Comparison of ENCODE assay signal across 29 cellular contexts in the genomic region with DNA sequence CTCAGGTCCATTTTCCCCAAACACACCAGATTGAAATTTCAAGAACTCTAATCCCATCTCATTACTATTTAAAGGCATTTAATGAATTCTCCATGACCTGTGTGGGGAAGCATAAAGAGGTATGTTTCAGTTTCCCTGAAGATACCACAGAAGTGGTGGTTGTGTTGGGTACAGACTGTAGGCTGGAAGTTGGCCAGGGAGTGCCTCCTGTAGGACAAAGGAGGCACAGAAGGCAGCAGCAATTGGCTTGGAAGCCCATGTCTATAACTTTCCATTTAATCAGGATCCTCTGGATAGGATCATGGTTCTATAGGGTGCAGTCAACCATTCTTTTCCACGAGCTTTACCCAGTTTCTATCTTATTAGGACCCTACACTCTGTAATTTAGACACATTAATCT. TPM values are rescaled to one million over a fixed set of nuclear protein-coding genes. Genes with fewer than 3 reads are reported as not detected.
A peak's percentile ranks its signal among the peaks of the same experiment; 100 is the strongest.
DNase-seq lines count a peak whose midpoint lies in the region; ATAC-seq and TF ChIP-seq lines count a peak whose summit lies in the region.
"Had no signal": no experiment of that assay in that cellular context is flagged by ENCODE, and none has a peak within 500 bp of the region (broad histone marks: within the 10 kb centered on the region; RNA-seq: fewer than 3 reads in every experiment).

No MANE protein-coding gene starts in this region.

- H4K8ac ChIP-seq in H9 (replicated peaks; ENCODE audit: insufficient read length, low read depth, low read length) = no peak overlapping the region

- no peak overlapping the region for H3K4ac ChIP-seq in H9 (ENCODE audit: low read depth, low read length)

- no peak overlapping the region for H2AK5ac ChIP-seq in H9 (ENCODE audit: insufficient read length, low read length)

- DNase-seq in DND-41 (no peak), H9 (peak; percentile 35), Panc1 (ENCODE audit: low read depth, low spot score) (no peak), iPS DF 19.7 (ENCODE audit: low read depth, low spot score) (peak; percentile 9), breast epithelium (ENCODE audit: low spot score in 2 of 2) (no peak), NOMO-1 treated with DMSO at 0.1 percent for 48 hours (lab: John Stamatoyannopoulos, UW; ENCODE audit: unreplicated experiment) (no peak), putamen (ENCODE audit: low spot score) (no peak)
- DNase-seq: activated CD4-positive, alpha-beta T cell treated with anti-CD3 and anti-CD28 coated beads for 1 hour; activated CD8-positive, alpha-beta memory T cell treated with anti-CD3 and anti-CD28 coated beads for 24 hours; activated T-cell treated with anti-CD3 and anti-CD28 coated beads, Interleukin-2, amount 50 U/mL, for 24 hours; CD4-positive, CD25-positive, alpha-beta regulatory T cell; DMS153; effector CD8-positive, alpha-beta T cell; gastrocnemius medialis; GF-D8; kidney glomerular epithelial cell; NCI-H1105; NCI-H2029; NCI-H2227 treated with DMSO at 0.1 percent for 48 hours; NCI-H774; SJCRH30; transverse colon had no signal

- no peaks in the 10 kb centered on the region for H3K9me3 Mint-ChIP-seq in H9
- H3K9me3 Mint-ChIP-seq: activated T-cell treated with anti-CD3 and anti-CD28 coated beads, Interleukin-2, amount 50 U/mL, for 24 hours; brain; CD4-positive, CD25-positive, alpha-beta regulatory T cell; T-helper 1 cell treated with Interleukin-12 subunit alpha and Interleukin-12 subunit beta and Interleukin-4 antibody, amounts not matched to agents 30 μg/mL and 1 μg/mL, for 36 hours had no signal

- no peaks in the 10 kb centered on the region for H3K27me3 Mint-ChIP-seq in H9 (ENCODE audit: low read depth)
- H3K27me3 Mint-ChIP-seq: progenitor cell of endocrine pancreas had no signal

- H3K23me2 ChIP-seq in H9 (ENCODE audit: insufficient read length, low read depth, low read length, poor library complexity, severe bottlenecking) = no peaks in the 10 kb centered on the region

- no peaks in the 10 kb centered on the region for H3K27me3 ChIP-seq in DND-41 (ENCODE audit: insufficient read depth, low read length, poor library complexity)
- H3K27me3 ChIP-seq in H9 (ENCODE audit: insufficient read depth, low read length) = no peaks in the 10 kb centered on the region
- H3K27me3 ChIP-seq in Panc1 (ENCODE audit: control insufficient read depth, insufficient read depth, low read length) = no peaks in the 10 kb centered on the region; the same call in 1 of the 2 replicates
- H3K27me3 ChIP-seq in breast epithelium = no peaks in the 10 kb centered on the region
- H3K27me3 ChIP-seq: adrenal gland, esophagus muscularis mucosa, gastrocnemius medialis, SJCRH30, transverse colon had no signal

- no peak overlapping the region; a peak in 1 of 7 replicates for H3K27ac Mint-ChIP-seq in H9
- H3K27ac Mint-ChIP-seq: activated T-cell treated with anti-CD3 and anti-CD28 coated beads, Interleukin-2, amount 50 U/mL, for 24 hours; brain; CD4-positive, CD25-positive, alpha-beta regulatory T cell; progenitor cell of endocrine pancreas; T-helper 1 cell treated with Interleukin-12 subunit alpha and Interleukin-12 subunit beta and Interleukin-4 antibody, amounts not matched to agents 30 μg/mL and 1 μg/mL, for 36 hours had no signal

- no peak overlapping the region for H3K14ac ChIP-seq in H9 (ENCODE audit: insufficient read depth, low read length)

- H3K27ac ChIP-seq in DND-41 (ENCODE audit: low read length) (no peak overlapping the region), H9 (ENCODE audit: insufficient read length, low read depth, low read length) (no peak overlapping the region), Panc1 (ENCODE audit: low read length) (no peak overlapping the region), breast epithelium (no peak overlapping the region)
- H3K27ac ChIP-seq: adrenal gland, esophagus muscularis mucosa, gastrocnemius medialis, neutrophil, SJCRH30, transverse colon had no signal

- H3K79me2 ChIP-seq in DND-41 (ENCODE audit: insufficient read depth, low read length) = no peaks in the 10 kb centered on the region
- no peaks in the 10 kb centered on the region for H3K79me2 ChIP-seq in H9 (ENCODE audit: insufficient read depth, low read length)

- H3K79me1 ChIP-seq in H9 (ENCODE audit: insufficient read depth, low read depth, low read length, poor library complexity, severe bottlenecking) = no peaks in the 10 kb centered on the region

- H3K23ac ChIP-seq in H9 (ENCODE audit: insufficient read length, low read depth, low read length) = no peak overlapping the region

- H3K56ac ChIP-seq in H9 (ENCODE audit: insufficient read length, low read depth, low read length) = no peak overlapping the region

- H2BK15ac ChIP-seq in H9 (ENCODE audit: low read depth, low read length) = no peak overlapping the region

- H2BK20ac ChIP-seq in H9 (ENCODE audit: low read depth, low read length, poor library complexity, severe bottlenecking) = no peak overlapping the region

- no peak overlapping the region for H3K4me3 Mint-ChIP-seq in H9
- H3K4me3 Mint-ChIP-seq: activated T-cell treated with anti-CD3 and anti-CD28 coated beads, Interleukin-2, amount 50 U/mL, for 24 hours; brain; CD4-positive, CD25-positive, alpha-beta regulatory T cell; T-helper 1 cell treated with Interleukin-12 subunit alpha and Interleukin-12 subunit beta and Interleukin-4 antibody, amounts not matched to agents 30 μg/mL and 1 μg/mL, for 36 hours had no signal

- H3K9me3 ChIP-seq in DND-41 (ENCODE audit: insufficient read depth, low read length, severe bottlenecking) (no peaks in the 10 kb centered on the region), H9 (ENCODE audit: control insufficient read depth, low read depth, low read length) (no peaks in the 10 kb centered on the region), Panc1 (ENCODE audit: control insufficient read depth, insufficient read depth, low read depth, low read length) (no peaks in the 10 kb centered on the region), breast epithelium (no peaks in the 10 kb centered on the region)
- H3K9me3 ChIP-seq: adrenal gland, esophagus muscularis mucosa, gastrocnemius medialis, neutrophil, transverse colon had no signal

- peaks cover 4 to 6% of the 10 kb centered on the region in 2 experiments; a peak in 1 of 4 replicates for H3K4me1 Mint-ChIP-seq in H9
- H3K4me1 Mint-ChIP-seq: brain; CD4-positive, CD25-positive, alpha-beta regulatory T cell had no signal

- TF ChIP-seq CTCF in DND-41 (IDR thresholded peaks at IDR 0.05; ENCODE audit: borderline replicate concordance, extremely low read depth, low read length, poor library complexity, severe bottlenecking) = peak; percentile 8
- TF ChIP-seq CTCF in H9 (conservative IDR thresholded peaks at IDR 0.05) = peak; percentile 59; the same call in 2 of the 3 replicates
- TF ChIP-seq CTCF in Panc1 (IDR thresholded peaks at IDR 0.05) = peak; percentile 10; the same call in 1 of the 2 replicates
- TF ChIP-seq CTCF in breast epithelium (IDR thresholded peaks at IDR 0.05) = no peak

- H2BK120ac ChIP-seq in H9 (ENCODE audit: low read depth, low read length, poor library complexity, severe bottlenecking) = no peak overlapping the region

- no peaks in the 10 kb centered on the region for H3K36me3 ChIP-seq in DND-41 (ENCODE audit: insufficient read depth, low read length)
- H3K36me3 ChIP-seq in Panc1 (ENCODE audit: control insufficient read depth, insufficient read depth, low read length) = no peaks in the 10 kb centered on the region
- no peaks in the 10 kb centered on the region for H3K36me3 ChIP-seq in breast epithelium
- H3K36me3 ChIP-seq: adrenal gland, esophagus muscularis mucosa, gastrocnemius medialis, neutrophil, SJCRH30, transverse colon had no signal

- CTCF ChIA-PET in Panc1 (lab: Charles Lee) = no interaction called here

- intact Hi-C loops in Panc1 (cut with micrococcal nuclease; ENCODE audit: unreplicated experiment) = no loop called here
- intact Hi-C loops in breast epithelium (cut with DNase I; ENCODE audit: low total_unique reads) = no loop called here

- H3K4me1 ChIP-seq in DND-41 (ENCODE audit: insufficient read depth, low read length) (no peaks in the 10 kb centered on the region), H9 (ENCODE audit: insufficient read depth, low read length) (no peaks in the 10 kb centered on the region), Panc1 (ENCODE audit: control insufficient read depth, insufficient read depth, low read length) (no peaks in the 10 kb centered on the region), breast epithelium (no peaks in the 10 kb centered on the region)
- H3K4me1 ChIP-seq: adrenal gland, esophagus muscularis mucosa, gastrocnemius medialis, SJCRH30, transverse colon had no signal

- H4K91ac ChIP-seq in H9 (ENCODE audit: insufficient read length, low read depth, low read length) = no peak overlapping the region

- POLR2A ChIA-PET in Panc1 (lab: Charles Lee) = no interaction called here

- H3K9ac ChIP-seq in DND-41 (ENCODE audit: low read depth, low read length) (no peak overlapping the region), H9 (ENCODE audit: extremely low read depth, insufficient read length, low read length) (no peak overlapping the region)

- H2AFZ ChIP-seq in DND-41 (ENCODE audit: low read depth, low read length) (no peak overlapping the region), H9 (ENCODE audit: low read length) (no peak overlapping the region)

- no peak overlapping the region for H2BK12ac ChIP-seq in H9 (ENCODE audit: insufficient read length, low read depth, low read length)

- ATAC-seq in DND-41 (ENCODE audit: insufficient read depth, low read depth) (no peak), Panc1 (no peak), GM19351 (IDR thresholded peaks at IDR 0.05; ENCODE audit: unreplicated experiment) (no peak)
- ATAC-seq: gastrocnemius medialis had no signal

- H4K20me1 ChIP-seq in DND-41 (ENCODE audit: insufficient read depth, low read length) (no peaks in the 10 kb centered on the region), H9 (ENCODE audit: control insufficient read depth, insufficient read depth, insufficient read length) (no peaks in the 10 kb centered on the region)

- no TSS peak for BruUV-seq in Panc1 (replicated peaks; lab: Mats Ljungman, UMichigan)

- no peaks in the 10 kb centered on the region; a peak in 1 of 7 replicates for H3K36me3 Mint-ChIP-seq in H9 (ENCODE audit: insufficient read depth in 1 of 3, low read depth in 3 of 3)
- H3K36me3 Mint-ChIP-seq: brain; CD4-positive, CD25-positive, alpha-beta regulatory T cell had no signal

- no peak overlapping the region for H3T11ph ChIP-seq in H9 (ENCODE audit: low read length)

- in situ Hi-C loops in Panc1 (cut with HindIII; ENCODE audit: low pct_unique_long_range_greater_than_20kb, low sequenced_read_pairs) = no loop called here

- no peak overlapping the region for H2BK5ac ChIP-seq in H9 (ENCODE audit: insufficient read length, low read length)

- H3K4me2 ChIP-seq in DND-41 (ENCODE audit: insufficient read depth, low read length) (no peak overlapping the region), H9 (ENCODE audit: insufficient read depth, insufficient read length, low read length) (no peak overlapping the region)

- no peak overlapping the region for H3K4me3 ChIP-seq in DND-41 (ENCODE audit: low read depth in 1 of 2, low read length in 2 of 2)
- H3K4me3 ChIP-seq in Panc1 (ENCODE audit: low read depth in 2 of 2, low read length in 2 of 2) = no peak overlapping the region
- no peak overlapping the region for H3K4me3 ChIP-seq in breast epithelium
- H3K4me3 ChIP-seq: adrenal gland, esophagus muscularis mucosa, gastrocnemius medialis, SJCRH30, transverse colon had no signal

- no CpG with 5 or more reads among the region's 1 CpG for WGBS in H9 (ENCODE audit: extremely low coverage, insufficient read length, low lambda C conversion rate)

- no peak overlapping the region for H3K18ac ChIP-seq in H9 (ENCODE audit: insufficient read length, low read depth, low read length)

- no peak overlapping the region for H4K5ac ChIP-seq in H9 (ENCODE audit: insufficient read length, low read depth, low read length)

- TF ChIP-seq POLR2A in breast epithelium (IDR thresholded peaks at IDR 0.05) = no peak

RNA-seq across cellular contexts. Expression of a gene that starts 8.6 kb away (rescaled TPM):
- 21.4 and 23.4 TPM in 2 replicates for total RNA-seq in H9 (2021)
- total RNA-seq in Panc1 (2021; ENCODE audit: unreplicated experiment) = 14.3 TPM
- 7.8 TPM for polyA plus RNA-seq in Panc1 (2012; ENCODE audit: insufficient read length)
- total RNA-seq in breast epithelium = 10 to 100 TPM; 18.1 to 51.4 (median 31.8) TPM

Comparison
In these comparisons a context has a peak if more than half of its experiments do, and no peak if none do; other contexts are left out.
1. DNase-seq: peak in H9 (single experiment) and iPS DF 19.7 (single experiment); none in DND-41 (single experiment), Panc1 (single experiment), breast epithelium (0 of 2), NOMO-1 treated with DMSO at 0.1 percent for 48 hours (single experiment) and putamen (single experiment).
2. CTCF ChIP-seq: peak in DND-41 (single experiment), H9 (single experiment) and Panc1 (single experiment); none in breast epithelium (0 of 3).